In genomic region chr11:71446942-71447688, GRCh38 we compare ENCODE assay signal across 8 cellular contexts. TPM values are rescaled to one million over a fixed set of nuclear protein-coding genes. Genes with fewer than 3 reads are reported as not detected.
DNase-seq lines count a peak whose midpoint lies in the region; ATAC-seq and TF ChIP-seq lines count a peak whose summit lies in the region.

No MANE protein-coding gene starts in this region.

- peak; percentile 44 for ATAC-seq in foreskin keratinocyte
- ATAC-seq in GM21526 (IDR thresholded peaks at IDR 0.05; ENCODE audit: low FRiP score, unreplicated experiment) = no peak
- no peak for ATAC-seq in HG03342 (IDR thresholded peaks at IDR 0.05; ENCODE audit: unreplicated experiment)
- ATAC-seq in HG03045 (IDR thresholded peaks at IDR 0.05; ENCODE audit: unreplicated experiment) = no peak

- peaks cover 4% of the 10 kb centered on the region for H3K9me3 Mint-ChIP-seq in HFFc6

- 0 out of 2 replicates have a peak, but pooled peaks cover 2% of the 10 kb centered on the region for H3K27me3 Mint-ChIP-seq in HFFc6 (ENCODE audit: insufficient read depth)

- H3K9me3 ChIP-seq in A673 (ENCODE audit: low read depth, low read length, poor library complexity, severe bottlenecking) (peaks cover 7% of the 10 kb centered on the region), WERI-Rb-1 (ENCODE audit: severe bottlenecking) (no peaks in the 10 kb centered on the region)

- H3K4me1 Mint-ChIP-seq in HFFc6 (ENCODE audit: low read depth) = peaks cover 34% of the 10 kb centered on the region

- H3K36me3 ChIP-seq in A673 (ENCODE audit: insufficient read depth, low read length, poor library complexity, severe bottlenecking) (peaks cover 56% of the 10 kb centered on the region), WERI-Rb-1 (peaks cover 57% of the 10 kb centered on the region)

- H3K27me3 ChIP-seq in A673 (replicated peaks; ENCODE audit: insufficient read depth, low read depth, low read length, poor library complexity) (no peaks in the 10 kb centered on the region), WERI-Rb-1 (ENCODE audit: insufficient read depth, low read depth, severe bottlenecking) (no peaks in the 10 kb centered on the region), foreskin keratinocyte (no peaks in the 10 kb centered on the region)

- no peak for TF ChIP-seq CTCF in A673 (conservative IDR thresholded peaks at IDR 0.05; ENCODE audit: low read depth, low read length)
- no peak for TF ChIP-seq CTCF in HFFc6 (IDR thresholded peaks at IDR 0.05)
- TF ChIP-seq CTCF in WERI-Rb-1 (IDR thresholded peaks at IDR 0.05; ENCODE audit: low read depth, low read length) = no peak
- TF ChIP-seq CTCF in foreskin keratinocyte (conservative IDR thresholded peaks at IDR 0.05) = no peak

- peaks cover 20% of the 10 kb centered on the region for H3K36me3 Mint-ChIP-seq in HFFc6 (ENCODE audit: low read depth)

- H3K4me1 ChIP-seq in A673 (ENCODE audit: insufficient read depth, low read length, poor library complexity, severe bottlenecking) = peaks cover 23% of the 10 kb centered on the region
- peaks cover 10% of the 10 kb centered on the region for H3K4me1 ChIP-seq in foreskin keratinocyte

- TSS peak; percentile 56 for BruUV-seq in A673 (replicated peaks; lab: Mats Ljungman, UMichigan)

- H3K4me3 ChIP-seq in A673 (ENCODE audit: low read depth, low read length, poor library complexity, severe bottlenecking) (peak overlapping the region; percentile 67), WERI-Rb-1 (ENCODE audit: low read depth, low read length) (peak overlapping the region; percentile 93)

- POLR2A ChIA-PET in A673 (lab: Charles Lee; ENCODE audit: low non-redundant PET) = no interaction called here

- DNase-seq in A673 (ENCODE audit: low spot score) = peak; percentile 55
- DNase-seq in HFFc6 = peak; percentile 68
- DNase-seq in WERI-Rb-1 = no peak
- DNase-seq in foreskin keratinocyte = peak; percentile 59 to 74
- DNase-seq in pons (ENCODE audit: low spot score) = peak; percentile 39

- CTCF ChIA-PET in A673 (lab: Charles Lee) = no interaction called here

- H3K4me3 Mint-ChIP-seq in HFFc6 = peak overlapping the region; percentile 95

- H3K27ac ChIP-seq in A673 (ENCODE audit: low read depth, low read length, poor library complexity, severe bottlenecking) (peak overlapping the region; percentile 85), WERI-Rb-1 (no peak overlapping the region; the same call in 1 of the 2 replicates), foreskin keratinocyte (no peak overlapping the region)

- peak overlapping the region; percentile 77 for H3K27ac Mint-ChIP-seq in HFFc6

- intact Hi-C loops in A673 (cut with micrococcal nuclease; ENCODE audit: unreplicated experiment) = no loop called here

RNA-seq across cellular contexts. Expression of gene DHCR7, which starts 1.1 kb away (rescaled TPM):
- total RNA-seq in A673 (2021) (271 and 286 TPM in 2 replicates), foreskin keratinocyte (130 and 176 TPM in 2 replicates)
- total RNA-seq in HFFc6 (2021; fragmentation: NEBNext Ultra II Directional; extraction: Animal tissue kit (Norgen Biotek cat#: 25700)) = 10 to 100 TPM; 44.6 to 55.9 (median 48.9) TPM
- 142 and 182 TPM in 2 replicates for polyA plus RNA-seq in foreskin keratinocyte

RNA-seq across cellular contexts. Expression of gene NADSYN1, which starts 5.9 kb away (rescaled TPM):
- 35.5 and 46.7 TPM in 2 replicates for total RNA-seq in A673 (2021)
- 10 to 100 TPM; 39.3 to 48.0 (median 46.7) TPM for total RNA-seq in HFFc6 (2021; fragmentation: NEBNext Ultra II Directional; extraction: Animal tissue kit (Norgen Biotek cat#: 25700))
- total RNA-seq in foreskin keratinocyte = 40.4 and 46.3 TPM in 2 replicates
- 32.4 and 36.7 TPM in 2 replicates for polyA plus RNA-seq in foreskin keratinocyte
